In the genomic region with DNA sequence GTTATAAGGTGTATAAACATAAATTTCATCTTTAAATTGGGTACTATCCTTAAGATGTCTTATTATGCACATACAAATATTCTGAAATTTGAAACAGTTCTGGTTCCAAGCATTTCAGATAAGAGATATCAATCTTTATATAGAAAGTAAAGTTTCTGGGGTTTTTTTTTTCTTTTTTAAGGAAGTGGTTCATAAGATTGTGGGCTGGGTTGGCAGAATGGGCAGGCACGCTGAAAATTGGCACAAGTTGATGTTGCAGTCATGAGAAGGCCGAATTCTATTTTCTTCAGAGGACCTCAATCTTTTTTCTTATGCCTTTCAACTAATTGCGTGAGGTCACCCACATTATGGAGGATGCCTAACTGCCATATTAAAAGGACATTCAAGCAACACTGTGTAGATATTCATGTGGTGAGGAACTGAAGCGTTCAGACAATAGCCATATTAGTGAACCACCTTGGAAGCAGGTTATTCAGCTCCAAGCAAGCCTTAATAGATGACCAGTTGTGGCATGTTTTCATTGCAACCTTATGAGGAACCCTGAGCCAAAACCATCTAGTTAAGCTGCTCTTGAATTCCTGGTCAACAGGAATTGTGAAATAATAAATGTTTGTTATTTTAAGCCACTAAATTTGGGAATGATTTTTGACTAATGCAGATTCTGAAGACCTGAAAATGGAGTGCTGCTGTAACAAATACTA, we compare ENCODE assay signal across 1 cellular context.
TF ChIP-seq lines count a peak whose summit lies in the region.

No MANE protein-coding gene starts in this region.

TF ChIP-seq in GM23338, 12 proteins besides CTCF, POLR2A, EP300 and RAD21 (continued from another document):
- TF ChIP-seq STAT1 (IDR thresholded peaks at IDR 0.05; ENCODE audit: unreplicated experiment) (no peak), CREB1 (CRISPR knock-in tag; IDR thresholded peaks at IDR 0.05; ENCODE audit: low read depth) (no peak), NANOG (IDR thresholded peaks at IDR 0.05; ENCODE audit: borderline replicate concordance) (no peak)
